ENCODE assay signal across 8 cellular contexts in genomic region chr7:87600130-87601124, GRCh38. TPM values are rescaled to one million over a fixed set of nuclear protein-coding genes. Genes with fewer than 3 reads are reported as not detected.
DNase-seq lines count a peak whose midpoint lies in the region; ATAC-seq and TF ChIP-seq lines count a peak whose summit lies in the region.

Gene ABCB1, minus strand, starts transcription at chr7:87600884. Its CDS starts 700 bp downstream, at chr7:87600184.

- peak in 2 of 3 donors; percentile 60 to 61 for TF ChIP-seq POLR2A in body of pancreas (IDR thresholded peaks at IDR 0.05)

- no peak within 1 kb of the TSS for H3K9ac ChIP-seq in iPS-18a (ENCODE audit: low read length)

- peaks cover 19% of the 10 kb centered on the region for H3K4me1 Mint-ChIP-seq in CD14-positive monocyte

- peak; percentile 71 for ATAC-seq in GM19324 (IDR thresholded peaks at IDR 0.05; ENCODE audit: low FRiP score, unreplicated experiment)
- ATAC-seq in HG03432 (IDR thresholded peaks at IDR 0.05; ENCODE audit: unreplicated experiment), result peak; percentile 69
- peak; percentile 92 for ATAC-seq in body of pancreas

- 2% methylated on average over 36 to 56 of the region's 61 CpGs for WGBS in body of pancreas, 2 donors

- no peak for DNase-seq in CD14-positive monocyte (ENCODE audit: low spot score)
- peak; percentile 31 for DNase-seq in T-helper 9 cell
- DNase-seq in body of pancreas, result peak; percentile 48 to 69 (median 61)
- peak; percentile 4 for DNase-seq in skeletal muscle cell (ENCODE audit: low read depth)
- no peak for DNase-seq in RKO (ENCODE audit: low spot score)

- H3K4me1 ChIP-seq in body of pancreas (peaks cover 14% of the 10 kb centered on the region), iPS-18a (ENCODE audit: control insufficient read depth, low read depth, low read length) (no peaks in the 10 kb centered on the region)

- H3K4me3 ChIP-seq in body of pancreas (peak within 1 kb of the TSS in 1 of 2 donors; percentile 45), iPS-18a (ENCODE audit: low read length) (peak within 1 kb of the TSS; percentile 69), skeletal muscle cell (ENCODE audit: low read depth, low read length) (peak within 1 kb of the TSS; percentile 43)

- H3K27me3 ChIP-seq in body of pancreas, result no peaks in the 10 kb centered on the region
- peaks cover 34% of the 10 kb centered on the region for H3K27me3 ChIP-seq in iPS-18a (ENCODE audit: control insufficient read depth, insufficient read depth, low read length)

- intact Hi-C loops in CD14-positive monocyte (cut with micrococcal nuclease), result no loop called here
- intact Hi-C loops in body of pancreas (cut with DNase I), result no loop called here

- H3K9me3 ChIP-seq in body of pancreas (no peaks in the 10 kb centered on the region), iPS-18a (ENCODE audit: control insufficient read depth, low read depth, low read length) (no peaks in the 10 kb centered on the region)

- peak within 1 kb of the TSS; percentile 71 to 90 for H3K4me3 Mint-ChIP-seq in CD14-positive monocyte

- peak within 1 kb of the TSS in 1 of 4 donors; percentile 44 for H3K27ac ChIP-seq in body of pancreas
- H3K27ac ChIP-seq in iPS-18a (ENCODE audit: low read length), result no peak within 1 kb of the TSS

- no peaks in the 10 kb centered on the region for H3K36me3 Mint-ChIP-seq in CD14-positive monocyte

- peaks cover 0 to 6% (median 0%) of the 10 kb centered on the region in 7 donors for H3K9me3 Mint-ChIP-seq in CD14-positive monocyte

- H3K36me3 ChIP-seq in body of pancreas (replicated peaks in 1 of 2; ENCODE audit: insufficient read depth in 1 of 2, low read depth in 2 of 2) (no peaks in the 10 kb centered on the region), iPS-18a (ENCODE audit: control insufficient read depth, low read depth, low read length) (no peaks in the 10 kb centered on the region)

- TF ChIP-seq CTCF in CD14-positive monocyte (IDR thresholded peaks at IDR 0.05), result no peak
- TF ChIP-seq CTCF in body of pancreas (IDR thresholded peaks at IDR 0.05), result no peak

- peak within 1 kb of the TSS in 1 of 7 donors; percentile 8 for H3K27ac Mint-ChIP-seq in CD14-positive monocyte

- H3K27me3 Mint-ChIP-seq in CD14-positive monocyte (ENCODE audit: low read depth in 3 of 3), result peaks cover 29 to 41% (median 31%) of the 10 kb centered on the region in 3 donors

RNA-seq across cellular contexts. Expression of gene ABCB1, which starts in this region (rescaled TPM):
- under 1 TPM in 1 of 2 donors, not detected in 1; 0.24 TPM for polyA plus RNA-seq in CD14-positive monocyte
- total RNA-seq in body of pancreas, result 1 to 10 TPM; 2.3 to 3.9 TPM

Comparison
In these comparisons a context has a peak if more than half of its experiments do, and no peak if none do; other contexts are left out.
1. DNase-seq: peak in T-helper 9 cell (single experiment), body of pancreas (4 of 4) and skeletal muscle cell (single experiment); none in CD14-positive monocyte (single experiment) and RKO (single experiment).
2. Peak in every context shown above with its lines, with median percentiles within 50 percentile points of each other: ATAC-seq.